In genomic region chr2:112220831-112221230, GRCh38 we compare ENCODE assay signal across 24 cellular contexts.
"Had no signal": no experiment of that assay in that cellular context is flagged by ENCODE, and none has a peak within 500 bp of the region (broad histone marks: within the 10 kb centered on the region; RNA-seq: fewer than 3 reads in every experiment).

No MANE protein-coding gene starts in this region.

- ATAC-seq: effector memory CD8-positive, alpha-beta T cell; left ventricle myocardium superior; lower lobe of right lung; mucosa of descending colon; natural killer cell treated with Interleukin-12 subunit alpha and Interleukin-12 subunit beta and Interleukin-15 and Interleukin-18, amount 100 ng/mL, for 72 hours; right lobe of liver had no signal

- DNase-seq: colonic mucosa; effector memory CD8-positive, alpha-beta T cell; hypothalamus; immature natural killer cell; islet precursor cell; kidney glomerular epithelial cell; left ventricle myocardium superior; lower lobe of right lung; mucosa of descending colon; naive B cell; right lobe of liver; small intestine; stimulated activated CD4-positive, alpha-beta T cell treated with anti-CD3 and anti-CD28 coated beads, Interleukin-12 subunit alpha, Interleukin-12 subunit beta, amount 100 ng/mL, for 4 hours; stimulated activated CD4-positive, alpha-beta T cell treated with anti-CD3 and anti-CD28 coated beads, Interleukin-1b, Interleukin-23, amount 100 ng/mL, for 48 hours; stimulated activated CD4-positive, alpha-beta T cell treated with anti-CD3 and anti-CD28 coated beads, Interleukin-4, amount 100 ng/mL, for 1 hour; stimulated activated CD8-positive, alpha-beta memory T cell treated with anti-CD3 and anti-CD28 coated beads, Interleukin-4, amount 100 ng/mL, for 48 hours; stomach; thyroid gland had no signal

- H3K27ac Mint-ChIP-seq: dendritic cell treated with granulocyte-macrophage colony-stimulating factor and Interleukin-4, amounts not matched to agents 40 ng/mL and 50 ng/mL, for 4 days; effector memory CD8-positive, alpha-beta T cell; immature natural killer cell; memory B cell; mesothelial cell of epicardium; natural killer cell treated with Interleukin-12 subunit alpha and Interleukin-12 subunit beta and Interleukin-15 and Interleukin-18, amount 100 ng/mL, for 72 hours had no signal

- H3K27me3 Mint-ChIP-seq: dendritic cell treated with granulocyte-macrophage colony-stimulating factor and Interleukin-4, amounts not matched to agents 40 ng/mL and 50 ng/mL, for 4 days; effector memory CD8-positive, alpha-beta T cell; memory B cell; naive B cell; natural killer cell treated with Interleukin-12 subunit alpha and Interleukin-12 subunit beta and Interleukin-15 and Interleukin-18, amount 100 ng/mL, for 72 hours; progenitor cell of endocrine pancreas had no signal

- H3K4me3 Mint-ChIP-seq: dendritic cell treated with granulocyte-macrophage colony-stimulating factor and Interleukin-4, amounts not matched to agents 40 ng/mL and 50 ng/mL, for 4 days; effector memory CD8-positive, alpha-beta T cell; immature natural killer cell; memory B cell; mesothelial cell of epicardium; natural killer cell treated with Interleukin-12 subunit alpha and Interleukin-12 subunit beta and Interleukin-15 and Interleukin-18, amount 100 ng/mL, for 72 hours; neural crest cell had no signal

- H3K4me1 Mint-ChIP-seq: immature natural killer cell, memory B cell, mesothelial cell of epicardium, neural crest cell had no signal
